ENCODE assay signal across 9 cellular contexts in the genomic region with DNA sequence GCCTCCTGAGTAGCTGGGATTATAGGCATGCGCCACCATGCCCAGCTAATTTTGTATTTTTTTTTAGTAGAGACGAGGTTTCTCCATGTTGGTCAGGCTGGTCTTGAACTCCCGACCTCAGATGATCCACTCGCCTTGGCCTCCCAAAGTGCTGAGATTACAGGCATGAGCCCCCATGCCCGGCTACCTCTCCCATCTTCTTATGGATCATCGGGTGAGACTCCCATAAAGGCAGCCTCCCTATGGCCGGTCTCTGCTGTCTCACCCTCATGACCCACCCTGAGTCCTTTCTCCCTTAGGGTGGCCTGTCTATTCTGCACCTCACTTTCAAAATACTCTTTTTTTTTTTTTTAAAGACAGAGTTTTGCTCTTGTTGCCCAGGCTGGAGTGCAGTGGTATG. TPM values are rescaled to one million over a fixed set of nuclear protein-coding genes. Genes with fewer than 3 reads are reported as not detected.
"Had no signal": no experiment of that assay in that cellular context is flagged by ENCODE, and none has a peak within 500 bp of the region (broad histone marks: within the 10 kb centered on the region; RNA-seq: fewer than 3 reads in every experiment).

No MANE protein-coding gene starts in this region.

RNA-seq across cellular contexts. Expression of gene RTP5, which starts 38.3 kb away (rescaled TPM):
- total RNA-seq: activated B cell treated with CpG ODN at 0.5 μM for 24 hours; activated naive CD4-positive, alpha-beta T cell treated with anti-CD3 and anti-CD28 coated beads for 36 hours; activated T-helper 1 cell treated with anti-CD3 and anti-CD28 coated beads, Interleukin-12 subunit alpha, Interleukin-12 subunit beta, Interleukin-2, Interleukin-4 antibody, amounts not matched to agents 30 ng/mL and 10 ng/mL and 1 ng/mL, durations not matched to agents 14 hours and 24 hours and 36 hours; ascending aorta; bronchial epithelial cell; dermis blood vessel endothelial cell; foreskin keratinocyte; gastrocnemius medialis had no signal
- polyA plus RNA-seq: foreskin keratinocyte had no signal

RNA-seq across cellular contexts. Expression of gene PDCD1, which starts 49.1 kb away (rescaled TPM):
- total RNA-seq: ascending aorta, bronchial epithelial cell, cerebellum, dermis blood vessel endothelial cell, foreskin keratinocyte had no signal
- polyA plus RNA-seq: foreskin keratinocyte had no signal
